13 cellular contexts compared by ENCODE assay signal in the genomic region with DNA sequence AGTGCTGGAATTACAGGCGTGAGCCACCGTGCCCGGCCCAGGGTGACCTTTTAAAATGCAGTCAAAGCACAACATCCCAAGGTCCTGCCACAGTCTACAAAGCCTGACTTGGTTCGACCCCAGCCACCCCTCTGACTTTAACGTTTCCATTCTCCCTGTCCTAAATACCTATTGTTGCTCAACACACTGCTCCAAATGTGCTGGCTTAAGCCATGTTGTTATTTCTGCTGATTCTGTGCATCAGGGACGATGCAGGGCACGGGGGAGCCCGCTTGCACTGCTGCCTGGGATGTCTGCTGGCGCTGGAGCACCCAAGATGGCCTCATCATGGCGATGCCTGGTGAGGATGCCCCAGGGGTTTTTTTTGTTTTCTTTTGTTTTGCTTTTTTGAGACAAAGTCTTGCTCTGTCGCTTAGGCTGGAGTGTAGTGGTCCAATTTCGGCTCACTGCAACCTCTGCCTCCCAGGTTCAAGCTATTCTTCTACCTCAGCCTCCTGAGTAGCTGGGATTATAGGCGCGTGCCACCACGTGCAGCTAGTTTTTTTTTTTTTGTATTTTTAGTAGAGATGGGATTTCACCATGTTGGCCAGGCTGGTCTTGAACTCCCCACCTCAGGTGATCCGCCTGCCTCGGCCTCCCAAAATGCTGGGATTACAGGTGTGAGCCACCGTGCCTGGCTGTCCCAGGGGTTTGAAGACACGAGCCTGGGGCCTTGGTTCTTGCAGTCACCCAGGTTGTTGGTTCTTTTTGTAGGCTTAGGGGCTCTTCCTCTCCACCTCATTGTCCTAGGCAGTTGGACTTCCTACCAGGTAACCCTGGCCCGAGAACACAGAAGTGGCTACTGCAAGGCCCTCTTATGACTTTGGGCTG. TPM values are rescaled to one million over a fixed set of nuclear protein-coding genes. Genes with fewer than 3 reads are reported as not detected.
"Had no signal": no experiment of that assay in that cellular context is flagged by ENCODE, and none has a peak within 500 bp of the region (broad histone marks: within the 10 kb centered on the region; RNA-seq: fewer than 3 reads in every experiment).

No MANE protein-coding gene starts in this region.

- H3K4me1 ChIP-seq: upper lobe of right lung had no signal

- H3K9ac ChIP-seq: SK-N-SH had no signal

- H3K9me3 Mint-ChIP-seq: activated T-helper 1 cell treated with anti-CD3 and anti-CD28 coated beads, Interleukin-12 subunit alpha, Interleukin-12 subunit beta, Interleukin-2, Interleukin-4 antibody, amounts not matched to agents 30 ng/mL and 10 ng/mL and 1 ng/mL, durations not matched to agents 14 hours and 24 hours and 36 hours; central memory CD8-positive, alpha-beta T cell; stimulated activated effector memory CD8-positive, alpha-beta T cell treated with anti-CD3 and anti-CD28 coated beads, Interleukin-12 subunit alpha, Interleukin-12 subunit beta, amount 100 ng/mL, for 72 hours had no signal

- H3K9me3 ChIP-seq: SK-N-SH had no signal

- H3K27me3 Mint-ChIP-seq: activated CD8-positive, alpha-beta T cell treated with anti-CD3 and anti-CD28 coated beads for 36 hours; central memory CD8-positive, alpha-beta T cell; dendritic cell treated with granulocyte-macrophage colony-stimulating factor and Interleukin-4, amounts not matched to agents 40 ng/mL and 50 ng/mL, for 4 days had no signal

- H3K4me3 ChIP-seq: esophagus muscularis mucosa, heart left ventricle, smooth muscle cell, upper lobe of right lung had no signal

- ATAC-seq: activated CD8-positive, alpha-beta T cell treated with anti-CD3 and anti-CD28 coated beads for 36 hours; stimulated activated effector memory CD8-positive, alpha-beta T cell treated with anti-CD3 and anti-CD28 coated beads, Interleukin-12 subunit alpha, Interleukin-12 subunit beta, amount 100 ng/mL, for 72 hours had no signal

- H3K4me3 Mint-ChIP-seq: activated CD8-positive, alpha-beta T cell treated with anti-CD3 and anti-CD28 coated beads for 36 hours; activated naive CD4-positive, alpha-beta T cell treated with anti-CD3 and anti-CD28 coated beads for 36 hours; activated T-helper 1 cell treated with anti-CD3 and anti-CD28 coated beads, Interleukin-12 subunit alpha, Interleukin-12 subunit beta, Interleukin-2, Interleukin-4 antibody, amounts not matched to agents 30 ng/mL and 10 ng/mL and 1 ng/mL, durations not matched to agents 14 hours and 24 hours and 36 hours; central memory CD8-positive, alpha-beta T cell; dendritic cell treated with granulocyte-macrophage colony-stimulating factor and Interleukin-4, amounts not matched to agents 40 ng/mL and 50 ng/mL, for 4 days; stimulated activated effector memory CD8-positive, alpha-beta T cell treated with anti-CD3 and anti-CD28 coated beads, Interleukin-12 subunit alpha, Interleukin-12 subunit beta, amount 100 ng/mL, for 72 hours had no signal

- H3K27ac Mint-ChIP-seq: activated CD8-positive, alpha-beta T cell treated with anti-CD3 and anti-CD28 coated beads for 36 hours; activated naive CD4-positive, alpha-beta T cell treated with anti-CD3 and anti-CD28 coated beads for 36 hours; activated T-helper 1 cell treated with anti-CD3 and anti-CD28 coated beads, Interleukin-12 subunit alpha, Interleukin-12 subunit beta, Interleukin-2, Interleukin-4 antibody, amounts not matched to agents 30 ng/mL and 10 ng/mL and 1 ng/mL, durations not matched to agents 14 hours and 24 hours and 36 hours; dendritic cell treated with granulocyte-macrophage colony-stimulating factor and Interleukin-4, amounts not matched to agents 40 ng/mL and 50 ng/mL, for 4 days; stimulated activated effector memory CD8-positive, alpha-beta T cell treated with anti-CD3 and anti-CD28 coated beads, Interleukin-12 subunit alpha, Interleukin-12 subunit beta, amount 100 ng/mL, for 72 hours had no signal

- H3K27me3 ChIP-seq: esophagus muscularis mucosa, heart left ventricle, upper lobe of right lung had no signal

- H3K27ac ChIP-seq: esophagus muscularis mucosa, upper lobe of right lung had no signal

- H3K36me3 Mint-ChIP-seq: stimulated activated effector memory CD8-positive, alpha-beta T cell treated with anti-CD3 and anti-CD28 coated beads, Interleukin-12 subunit alpha, Interleukin-12 subunit beta, amount 100 ng/mL, for 72 hours had no signal

- DNase-seq: activated CD4-positive, alpha-beta T cell treated with anti-CD3 and anti-CD28 coated beads for 4 hours; activated CD8-positive, alpha-beta memory T cell treated with anti-CD3 and anti-CD28 coated beads, Interleukin-2, amount 50 U/mL, for 48 hours; activated CD8-positive, alpha-beta T cell treated with anti-CD3 and anti-CD28 coated beads for 36 hours; activated naive CD4-positive, alpha-beta T cell treated with anti-CD3 and anti-CD28 coated beads for 36 hours; SK-N-SH; upper lobe of right lung had no signal

- H3K4me1 Mint-ChIP-seq: central memory CD8-positive, alpha-beta T cell; stimulated activated effector memory CD8-positive, alpha-beta T cell treated with anti-CD3 and anti-CD28 coated beads, Interleukin-12 subunit alpha, Interleukin-12 subunit beta, amount 100 ng/mL, for 72 hours had no signal

- H3K36me3 ChIP-seq: upper lobe of right lung had no signal

RNA-seq across cellular contexts. Expression of a gene that starts 22.9 kb away (rescaled TPM):
- total RNA-seq: activated CD8-positive, alpha-beta T cell treated with anti-CD3 and anti-CD28 coated beads for 36 hours; activated naive CD4-positive, alpha-beta T cell treated with anti-CD3 and anti-CD28 coated beads for 36 hours; activated T-helper 1 cell treated with anti-CD3 and anti-CD28 coated beads, Interleukin-12 subunit alpha, Interleukin-12 subunit beta, Interleukin-2, Interleukin-4 antibody, amounts not matched to agents 30 ng/mL and 10 ng/mL and 1 ng/mL, durations not matched to agents 14 hours and 24 hours and 36 hours had no signal
